In the genomic region with DNA sequence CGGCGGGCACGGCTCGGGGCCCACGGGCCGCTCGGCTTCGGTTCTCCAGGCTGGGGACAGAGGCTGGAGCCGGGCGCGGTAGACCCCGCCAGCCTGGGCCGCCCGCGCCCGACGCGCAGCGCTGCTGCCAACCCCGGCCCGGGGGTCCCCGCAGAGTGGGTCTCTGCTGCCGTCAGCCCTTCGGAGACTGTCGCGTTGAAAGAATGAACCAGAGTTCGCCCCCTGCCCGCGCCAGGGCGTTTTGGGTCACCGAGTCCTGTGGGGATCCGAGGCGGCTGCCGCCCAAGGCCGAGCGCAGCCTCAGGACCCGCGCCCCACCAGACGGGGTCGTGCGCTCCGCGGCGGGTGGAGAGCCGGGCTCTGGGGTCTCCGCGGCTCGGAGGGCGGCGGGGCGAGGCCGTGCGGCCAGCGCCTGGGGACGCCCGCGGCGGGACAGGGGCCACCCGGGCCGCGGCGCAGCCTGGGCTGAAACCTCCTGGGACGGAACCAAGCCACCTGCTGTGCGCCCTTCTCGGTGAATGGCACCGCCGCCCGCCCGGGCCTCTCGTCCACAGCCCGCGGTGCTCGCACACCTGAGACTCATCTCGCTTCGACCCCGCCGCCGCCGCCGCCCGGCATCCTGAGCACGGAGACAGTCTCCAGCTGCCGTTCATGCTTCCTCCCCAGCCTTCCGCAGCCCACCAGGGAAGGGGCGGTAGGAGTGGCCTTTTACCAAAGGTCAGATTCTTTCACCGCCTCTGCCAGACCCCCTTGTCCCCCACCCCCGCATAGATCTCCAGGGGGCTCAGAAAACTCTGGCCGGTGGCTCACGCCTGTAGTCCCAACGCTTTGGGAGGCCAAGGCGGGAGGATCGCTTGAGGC, we compare ENCODE assay signal across 9 cellular contexts. TPM values are rescaled to one million over a fixed set of nuclear protein-coding genes. Genes with fewer than 3 reads are reported as not detected.
DNase-seq lines count a peak whose midpoint lies in the region; ATAC-seq and TF ChIP-seq lines count a peak whose summit lies in the region.
"Had no signal": no experiment of that assay in that cellular context is flagged by ENCODE, and none has a peak within 500 bp of the region (broad histone marks: within the 10 kb centered on the region; RNA-seq: fewer than 3 reads in every experiment).

No MANE protein-coding gene starts in this region.

- no peaks in the 10 kb centered on the region for H3K27me3 ChIP-seq in prostate gland (replicated peaks; ENCODE audit: insufficient read depth)

- no peaks in the 10 kb centered on the region for H3K9me3 Mint-ChIP-seq in activated CD4-positive, alpha-beta T cell treated with anti-CD3 and anti-CD28 coated beads, Interleukin-2, amount 10 ng/mL, durations not matched to agents 7 days and 5 days

- H3K4me1 ChIP-seq in HEK293 (ENCODE audit: control insufficient read depth, insufficient read depth, low read length): peaks cover 6% of the 10 kb centered on the region; the same call in 1 of the 2 replicates
- H3K4me1 ChIP-seq in prostate gland (replicated peaks): no peaks in the 10 kb centered on the region

- DNase-seq in activated CD4-positive, alpha-beta T cell treated with anti-CD3 and anti-CD28 coated beads, Interleukin-2, amount 10 ng/mL, durations not matched to agents 7 days and 5 days: no peak
- no peak for DNase-seq in fibroblast of villous mesenchyme (ENCODE audit: low read depth)
- DNase-seq in prostate gland (ENCODE audit: low spot score): no peak
- no peak for DNase-seq in NCI-H524 (lab: John Stamatoyannopoulos, UW)

- no peak overlapping the region; the same call in 1 of the 2 replicates for H3K27ac ChIP-seq in HEK293 (ENCODE audit: extremely low read depth, low read depth, low read length)
- no peak overlapping the region for H3K27ac ChIP-seq in prostate gland

- H3K27ac Mint-ChIP-seq in activated CD4-positive, alpha-beta T cell treated with anti-CD3 and anti-CD28 coated beads, Interleukin-2, amount 10 ng/mL, durations not matched to agents 7 days and 5 days: no peak overlapping the region

- H3K4me3 Mint-ChIP-seq in activated CD4-positive, alpha-beta T cell treated with anti-CD3 and anti-CD28 coated beads, Interleukin-2, amount 10 ng/mL, durations not matched to agents 7 days and 5 days: peak overlapping the region; percentile 51

- H3K4me1 Mint-ChIP-seq in activated CD4-positive, alpha-beta T cell treated with anti-CD3 and anti-CD28 coated beads, Interleukin-2, amount 10 ng/mL, durations not matched to agents 7 days and 5 days: peaks cover 13% of the 10 kb centered on the region

- TF ChIP-seq CTCF in HEK293 (tag by site-specific recombination; IDR thresholded peaks at IDR 0.05): no peak
- no peak for TF ChIP-seq CTCF in fibroblast of villous mesenchyme (IDR thresholded peaks at IDR 0.05; ENCODE audit: insufficient read depth, low read depth, low read length)
- TF ChIP-seq CTCF in prostate gland (IDR thresholded peaks at IDR 0.05): no peak

- H3K9me3 ChIP-seq in HEK293 (ENCODE audit: control insufficient read depth, insufficient read depth, low read depth, low read length): no peaks in the 10 kb centered on the region
- H3K9me3 ChIP-seq in prostate gland: no peaks in the 10 kb centered on the region

- H3K27me3 Mint-ChIP-seq in activated CD4-positive, alpha-beta T cell treated with anti-CD3 and anti-CD28 coated beads, Interleukin-2, amount 10 ng/mL, durations not matched to agents 7 days and 5 days: peaks cover 31% of the 10 kb centered on the region

- H3K36me3 ChIP-seq in HEK293 (ENCODE audit: control insufficient read depth in 2 of 2, insufficient read depth in 1 of 2, low read length in 2 of 2): peaks cover 11 to 22% of the 10 kb centered on the region in 2 experiments
- peaks cover 6 to 8% of the 10 kb centered on the region in 2 donors for H3K36me3 ChIP-seq in prostate gland

- ATAC-seq in GM21526 (IDR thresholded peaks at IDR 0.05; ENCODE audit: low FRiP score, unreplicated experiment): no peak
- no peak for ATAC-seq in HG03039 (IDR thresholded peaks at IDR 0.05; ENCODE audit: unreplicated experiment)
- ATAC-seq in GM18867 (IDR thresholded peaks at IDR 0.05; ENCODE audit: unreplicated experiment): no peak

- intact Hi-C loops in prostate gland (cut with DNase I): no loop called here

- H3K36me3 Mint-ChIP-seq in activated CD4-positive, alpha-beta T cell treated with anti-CD3 and anti-CD28 coated beads, Interleukin-2, amount 10 ng/mL, durations not matched to agents 7 days and 5 days (ENCODE audit: low read depth): peaks cover 8% of the 10 kb centered on the region

- POLR2A ChIA-PET in HEK293 (lab: Yijun Ruan, JAX): interaction anchor here (0.6 to 1.5 kb wide), 11 partner anchors 9 to 545 kb away, joined by 3 to 6 read pairs (median 3); partner anchors contain the start of gene DIABLO
- POLR2A ChIA-PET in activated CD4-positive, alpha-beta T cell treated with anti-CD3 and anti-CD28 coated beads, Interleukin-2, amount 10 ng/mL, durations not matched to agents 7 days and 5 days (lab: Charles Lee): no interaction called here

- CTCF ChIA-PET in HEK293 (lab: Yijun Ruan, JAX): interaction anchor here (0.5 to 0.7 kb wide), 2 partner anchors 21 to 667 kb away, joined by 3 to 4 read pairs; partner anchors contain the start of gene LRRC43
- CTCF ChIA-PET in activated CD4-positive, alpha-beta T cell treated with anti-CD3 and anti-CD28 coated beads, Interleukin-2, amount 10 ng/mL, durations not matched to agents 7 days and 5 days (lab: Charles Lee): interaction anchor here (0.7 to 2.0 kb wide), 3 partner anchors 11 to 21 kb away, joined by 3 to 7 read pairs (median 5); partner anchors contain the start of gene LRRC43

- WGBS in prostate gland: 9% methylated on average over 73 of the region's 92 CpGs

- peak overlapping the region; percentile 46; the same call in 1 of the 2 replicates for H3K4me3 ChIP-seq in HEK293 (ENCODE audit: low read depth, low read length)
- H3K4me3 ChIP-seq in fibroblast of villous mesenchyme (ENCODE audit: low read depth, low read length): peak overlapping the region; percentile 56
- H3K4me3 ChIP-seq in prostate gland: peak overlapping the region; percentile 34 to 49

- TF ChIP-seq POLR2A in prostate gland (IDR thresholded peaks at IDR 0.05): no peak

TF ChIP-seq in HEK293, 187 proteins besides CTCF, POLR2A, EP300 and RAD21 (continues in another document):
- no peak for TF ChIP-seq ZNF140 (tag by site-specific recombination; IDR thresholded peaks at IDR 0.05)
- no peak for TF ChIP-seq ZNF830 (tag by site-specific recombination; IDR thresholded peaks at IDR 0.05; ENCODE audit: low read depth)
- TF ChIP-seq, protein P1, sequence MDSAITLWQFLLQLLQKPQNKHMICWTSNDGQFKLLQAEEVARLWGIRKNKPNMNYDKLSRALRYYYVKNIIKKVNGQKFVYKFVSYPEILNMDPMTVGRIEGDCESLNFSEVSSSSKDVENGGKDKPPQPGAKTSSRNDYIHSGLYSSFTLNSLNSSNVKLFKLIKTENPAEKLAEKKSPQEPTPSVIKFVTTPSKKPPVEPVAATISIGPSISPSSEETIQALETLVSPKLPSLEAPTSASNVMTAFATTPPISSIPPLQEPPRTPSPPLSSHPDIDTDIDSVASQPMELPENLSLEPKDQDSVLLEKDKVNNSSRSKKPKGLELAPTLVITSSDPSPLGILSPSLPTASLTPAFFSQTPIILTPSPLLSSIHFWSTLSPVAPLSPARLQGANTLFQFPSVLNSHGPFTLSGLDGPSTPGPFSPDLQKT (IDR thresholded peaks at IDR 0.05; ENCODE audit: borderline replicate concordance, low read depth, low read length): no peak
- TF ChIP-seq ZNF174 (tag by site-specific recombination; IDR thresholded peaks at IDR 0.05): no peak
- TF ChIP-seq ZNF221 (tag by site-specific recombination; IDR thresholded peaks at IDR 0.05; ENCODE audit: borderline replicate concordance): no peak
- no peak for TF ChIP-seq ZSCAN23 (tag by site-specific recombination; IDR thresholded peaks at IDR 0.05)
- TF ChIP-seq, protein P2, sequence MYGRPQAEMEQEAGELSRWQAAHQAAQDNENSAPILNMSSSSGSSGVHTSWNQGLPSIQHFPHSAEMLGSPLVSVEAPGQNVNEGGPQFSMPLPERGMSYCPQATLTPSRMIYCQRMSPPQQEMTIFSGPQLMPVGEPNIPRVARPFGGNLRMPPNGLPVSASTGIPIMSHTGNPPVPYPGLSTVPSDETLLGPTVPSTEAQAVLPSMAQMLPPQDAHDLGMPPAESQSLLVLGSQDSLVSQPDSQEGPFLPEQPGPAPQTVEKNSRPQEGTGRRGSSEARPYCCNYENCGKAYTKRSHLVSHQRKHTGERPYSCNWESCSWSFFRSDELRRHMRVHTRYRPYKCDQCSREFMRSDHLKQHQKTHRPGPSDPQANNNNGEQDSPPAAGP (tag by site-specific recombination; IDR thresholded peaks at IDR 0.05): no peak
- TF ChIP-seq ZNF791 (tag by site-specific recombination; IDR thresholded peaks at IDR 0.05): no peak
- TF ChIP-seq, protein P3, sequence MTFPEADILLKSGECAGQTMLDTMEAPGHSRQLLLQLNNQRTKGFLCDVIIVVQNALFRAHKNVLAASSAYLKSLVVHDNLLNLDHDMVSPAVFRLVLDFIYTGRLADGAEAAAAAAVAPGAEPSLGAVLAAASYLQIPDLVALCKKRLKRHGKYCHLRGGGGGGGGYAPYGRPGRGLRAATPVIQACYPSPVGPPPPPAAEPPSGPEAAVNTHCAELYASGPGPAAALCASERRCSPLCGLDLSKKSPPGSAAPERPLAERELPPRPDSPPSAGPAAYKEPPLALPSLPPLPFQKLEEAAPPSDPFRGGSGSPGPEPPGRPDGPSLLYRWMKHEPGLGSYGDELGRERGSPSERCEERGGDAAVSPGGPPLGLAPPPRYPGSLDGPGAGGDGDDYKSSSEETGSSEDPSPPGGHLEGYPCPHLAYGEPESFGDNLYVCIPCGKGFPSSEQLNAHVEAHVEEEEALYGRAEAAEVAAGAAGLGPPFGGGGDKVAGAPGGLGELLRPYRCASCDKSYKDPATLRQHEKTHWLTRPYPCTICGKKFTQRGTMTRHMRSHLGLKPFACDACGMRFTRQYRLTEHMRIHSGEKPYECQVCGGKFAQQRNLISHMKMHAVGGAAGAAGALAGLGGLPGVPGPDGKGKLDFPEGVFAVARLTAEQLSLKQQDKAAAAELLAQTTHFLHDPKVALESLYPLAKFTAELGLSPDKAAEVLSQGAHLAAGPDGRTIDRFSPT (tag by site-specific recombination; IDR thresholded peaks at IDR 0.05): no peak

RNA-seq across cellular contexts. Expression of gene B3GNT4, which starts 0.7 kb away (rescaled TPM):
- under 1 TPM; 0.50 to 0.71 TPM for total RNA-seq in activated CD4-positive, alpha-beta T cell treated with anti-CD3 and anti-CD28 coated beads, Interleukin-2, amount 10 ng/mL, durations not matched to agents 7 days and 5 days
- total RNA-seq in fibroblast of villous mesenchyme (under 0.01 TPM in 2 replicates), prostate gland (1 to 10 TPM in 1 of 2 donors, under 1 TPM in 1; 0.64 to 5.1 TPM)

RNA-seq across cellular contexts. Expression of gene LRRC43, which starts 21.3 kb away (rescaled TPM):
- total RNA-seq in activated CD4-positive, alpha-beta T cell treated with anti-CD3 and anti-CD28 coated beads, Interleukin-2, amount 10 ng/mL, durations not matched to agents 7 days and 5 days: not detected
- 1.6 and 1.7 TPM in 2 replicates for total RNA-seq in fibroblast of villous mesenchyme
- total RNA-seq in prostate gland: 1 to 10 TPM; 1.2 to 5.7 TPM
- total RNA-seq: T-helper 2 cell treated with Interferon-gamma antibody and Interleukin-4, amounts not matched to agents 100 ng/mL and 5 ng/mL, for 36 hours had no signal

RNA-seq across cellular contexts. Expression of gene DIABLO, which starts 21.7 kb away (rescaled TPM):
- total RNA-seq in activated CD4-positive, alpha-beta T cell treated with anti-CD3 and anti-CD28 coated beads, Interleukin-2, amount 10 ng/mL, durations not matched to agents 7 days and 5 days: 10 to 100 TPM; 36.1 to 37.7 TPM
- total RNA-seq in fibroblast of villous mesenchyme (66.4 and 74.3 TPM in 2 replicates), prostate gland (100 to 1,000 TPM in 1 of 2 donors, 10 to 100 TPM in 1; 54.1 to 132 TPM)

RNA-seq across cellular contexts. Expression of gene IL31, which starts 30.2 kb away (rescaled TPM):
- not detected for total RNA-seq in activated CD4-positive, alpha-beta T cell treated with anti-CD3 and anti-CD28 coated beads, Interleukin-2, amount 10 ng/mL, durations not matched to agents 7 days and 5 days
- total RNA-seq in fibroblast of villous mesenchyme (not detected in 2 replicates), prostate gland (not detected)
- total RNA-seq: T-helper 2 cell treated with Interferon-gamma antibody and Interleukin-4, amounts not matched to agents 100 ng/mL and 5 ng/mL, for 36 hours had no signal
